ENCODE assay signal across 15 cellular contexts in the genomic region with DNA sequence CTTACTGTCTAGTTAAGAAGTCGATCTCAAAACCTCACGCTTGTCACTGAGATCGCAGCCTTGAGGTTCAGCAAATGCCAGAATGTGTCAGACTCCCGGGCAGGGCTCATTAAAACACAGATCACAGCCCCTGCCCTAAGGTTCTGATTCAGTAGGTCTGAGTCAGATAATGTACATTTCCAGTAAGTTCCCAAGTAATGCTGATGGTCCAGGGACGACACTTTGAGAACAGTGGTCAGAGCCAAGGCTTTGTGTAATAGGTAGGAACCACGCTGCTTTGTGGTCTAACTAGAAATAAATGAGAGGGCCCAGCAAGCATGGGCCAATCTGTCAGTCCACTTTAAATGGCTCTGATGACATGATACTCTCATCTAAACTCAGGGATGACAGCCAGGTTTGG.
DNase-seq lines count a peak whose midpoint lies in the region; ATAC-seq and TF ChIP-seq lines count a peak whose summit lies in the region.
"Had no signal": no experiment of that assay in that cellular context is flagged by ENCODE, and none has a peak within 500 bp of the region (broad histone marks: within the 10 kb centered on the region; RNA-seq: fewer than 3 reads in every experiment).

No MANE protein-coding gene starts in this region.

- H3K27ac Mint-ChIP-seq in brain: peak overlapping the region in 4 of 5 experiments; percentile 23 to 82 (median 46)
- no peak overlapping the region for H3K27ac Mint-ChIP-seq in activated CD4-positive, alpha-beta T cell treated with anti-CD3 and anti-CD28 coated beads, Interleukin-2, amount 10 ng/mL, durations not matched to agents 7 days and 5 days
- H3K27ac Mint-ChIP-seq: dendritic cell treated with granulocyte-macrophage colony-stimulating factor and Interleukin-4, amounts not matched to agents 40 ng/mL and 50 ng/mL, for 4 days; memory B cell had no signal

- no peaks in the 10 kb centered on the region for H3K27me3 Mint-ChIP-seq in brain
- peaks cover 6% of the 10 kb centered on the region for H3K27me3 Mint-ChIP-seq in activated CD4-positive, alpha-beta T cell treated with anti-CD3 and anti-CD28 coated beads, Interleukin-2, amount 10 ng/mL, durations not matched to agents 7 days and 5 days
- H3K27me3 Mint-ChIP-seq: dendritic cell treated with granulocyte-macrophage colony-stimulating factor and Interleukin-4, amounts not matched to agents 40 ng/mL and 50 ng/mL, for 4 days; memory B cell had no signal

- peaks cover 47% of the 10 kb centered on the region for H3K4me1 Mint-ChIP-seq in brain
- H3K4me1 Mint-ChIP-seq in activated CD4-positive, alpha-beta T cell treated with anti-CD3 and anti-CD28 coated beads, Interleukin-2, amount 10 ng/mL, durations not matched to agents 7 days and 5 days: no peaks in the 10 kb centered on the region
- H3K4me1 Mint-ChIP-seq: memory B cell had no signal

- DNase-seq in AG04449 (ENCODE audit: low read depth, low spot score): peak; percentile 57
- peak; percentile 20 for DNase-seq in HS-5 (ENCODE audit: low read depth)
- peak; percentile 16 for DNase-seq in kidney glomerular epithelial cell (lab: John Stamatoyannopoulos, UW)
- DNase-seq in activated CD4-positive, alpha-beta T cell treated with anti-CD3 and anti-CD28 coated beads, Interleukin-2, amount 10 ng/mL, durations not matched to agents 7 days and 5 days: no peak
- DNase-seq: activated CD4-positive, alpha-beta T cell treated with anti-CD3 and anti-CD28 coated beads, Interleukin-2, amount 50 U/mL, for 4 hours; activated T-cell treated with anti-CD3 and anti-CD28 coated beads, Interleukin-2, amount 50 U/mL, for 48 hours; NCI-H2081 treated with DMSO at 0.1 percent for 48 hours; small intestine; stimulated activated naive CD4-positive, alpha-beta T cell treated with Interleukin-2 at 50 U/mL for 16 hours had no signal

- H3K4me3 ChIP-seq in AG04449 (ENCODE audit: low read depth, low read length): no peak overlapping the region

- CTCF ChIA-PET in AG04449 (lab: Yijun Ruan, JAX): interaction anchor here (0.7 to 4.0 kb wide), 5 partner anchors 12 to 1059 kb away, joined by 3 to 33 read pairs (median 4); no protein-coding TSS in a partner anchor
- CTCF ChIA-PET in activated CD4-positive, alpha-beta T cell treated with anti-CD3 and anti-CD28 coated beads, Interleukin-2, amount 10 ng/mL, durations not matched to agents 7 days and 5 days (lab: Charles Lee): interaction anchor here (3.6 kb wide), 1 partner anchor 13 kb away, joined by 12 read pairs; no protein-coding TSS in a partner anchor

- H3K36me3 Mint-ChIP-seq in brain: peaks cover 11% of the 10 kb centered on the region
- no peaks in the 10 kb centered on the region for H3K36me3 Mint-ChIP-seq in activated CD4-positive, alpha-beta T cell treated with anti-CD3 and anti-CD28 coated beads, Interleukin-2, amount 10 ng/mL, durations not matched to agents 7 days and 5 days (ENCODE audit: low read depth)
- H3K36me3 Mint-ChIP-seq: memory B cell had no signal

- no peaks in the 10 kb centered on the region for H3K9me3 Mint-ChIP-seq in brain
- H3K9me3 Mint-ChIP-seq in activated CD4-positive, alpha-beta T cell treated with anti-CD3 and anti-CD28 coated beads, Interleukin-2, amount 10 ng/mL, durations not matched to agents 7 days and 5 days: no peaks in the 10 kb centered on the region
- H3K9me3 Mint-ChIP-seq: dendritic cell treated with granulocyte-macrophage colony-stimulating factor and Interleukin-4, amounts not matched to agents 40 ng/mL and 50 ng/mL, for 4 days; memory B cell had no signal

- TF ChIP-seq CTCF in AG04449 (IDR thresholded peaks at IDR 0.05; ENCODE audit: insufficient read depth, low read length, missing control alignments) (no peak), brain (conservative IDR thresholded peaks at IDR 0.05) (no peak)

- POLR2A ChIA-PET in AG04449 (lab: Yijun Ruan, JAX): no interaction called here
- POLR2A ChIA-PET in activated CD4-positive, alpha-beta T cell treated with anti-CD3 and anti-CD28 coated beads, Interleukin-2, amount 10 ng/mL, durations not matched to agents 7 days and 5 days (lab: Charles Lee): no interaction called here

- no peak overlapping the region for H3K4me3 Mint-ChIP-seq in brain
- no peak overlapping the region for H3K4me3 Mint-ChIP-seq in activated CD4-positive, alpha-beta T cell treated with anti-CD3 and anti-CD28 coated beads, Interleukin-2, amount 10 ng/mL, durations not matched to agents 7 days and 5 days
- H3K4me3 Mint-ChIP-seq: dendritic cell treated with granulocyte-macrophage colony-stimulating factor and Interleukin-4, amounts not matched to agents 40 ng/mL and 50 ng/mL, for 4 days; memory B cell had no signal

- ATAC-seq in GM21367 (IDR thresholded peaks at IDR 0.05; ENCODE audit: unreplicated experiment) (no peak), GM18907 (IDR thresholded peaks at IDR 0.05; ENCODE audit: unreplicated experiment) (no peak), GM21737 (IDR thresholded peaks at IDR 0.05; ENCODE audit: unreplicated experiment) (no peak)
